Comparison of ENCODE assay signal across 8 cellular contexts in the genomic region with DNA sequence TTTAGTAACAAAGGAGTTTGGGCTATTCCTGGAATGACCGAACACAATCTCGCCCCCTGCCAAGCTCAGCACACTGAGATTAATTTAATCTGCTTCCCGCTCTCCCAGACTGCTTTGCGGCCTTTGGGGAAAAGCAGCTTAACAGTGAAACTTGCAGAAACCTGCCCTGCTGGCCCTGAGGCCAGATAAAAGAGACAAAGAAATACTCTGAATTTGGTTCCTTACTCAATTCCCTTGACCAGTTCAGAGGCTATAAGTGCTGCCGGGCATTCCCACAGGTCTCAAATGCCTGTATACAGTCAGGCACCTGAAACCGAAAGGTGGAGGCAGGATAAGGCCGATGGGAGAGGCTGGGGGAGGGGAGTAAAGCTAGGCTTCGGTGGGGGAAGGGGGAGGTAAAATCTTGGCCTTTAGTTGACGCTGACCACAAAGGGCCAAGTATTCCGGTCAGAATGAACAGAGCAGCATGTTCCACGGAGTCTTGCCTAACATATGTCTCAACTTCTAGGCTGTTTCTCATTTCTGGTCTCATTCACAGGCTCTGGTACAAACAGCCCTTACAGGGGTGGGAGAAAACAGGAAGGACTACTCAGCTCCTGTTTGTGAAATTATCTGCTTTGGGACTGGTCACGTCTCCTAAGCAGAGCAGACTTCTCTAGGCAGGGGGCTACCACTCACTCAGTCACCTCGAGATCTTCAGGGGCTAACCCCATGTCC. TPM values are rescaled to one million over a fixed set of nuclear protein-coding genes. Genes with fewer than 3 reads are reported as not detected.
DNase-seq lines count a peak whose midpoint lies in the region; ATAC-seq and TF ChIP-seq lines count a peak whose summit lies in the region.

No MANE protein-coding gene starts in this region.

- CTCF ChIA-PET in MCF 10A (lab: Yijun Ruan, JAX), result interaction anchor here (0.6 to 3.3 kb wide), 15 partner anchors 9 to 315 kb away, joined by 3 to 16 read pairs (median 4); no protein-coding TSS in a partner anchor

- H3K36me3 Mint-ChIP-seq in MCF 10A (ENCODE audit: insufficient read depth, unreplicated experiment), result peaks cover 74% of the 10 kb centered on the region
- H3K36me3 Mint-ChIP-seq in stimulated activated naive B cell treated with anti-CD40 and anti-IgM and Interleukin-4, amounts not matched to agents 10 μg/mL and 1 μg/mL and 100 μg/mL, for 72 hours, result peaks cover 6 to 17% of the 10 kb centered on the region in 2 donors

- peak overlapping the region; percentile 85 for H3K27ac Mint-ChIP-seq in MCF 10A (ENCODE audit: low read depth, unreplicated experiment)
- H3K27ac Mint-ChIP-seq in stimulated activated naive B cell treated with anti-CD40 and anti-IgM and Interleukin-4, amounts not matched to agents 10 μg/mL and 1 μg/mL and 100 μg/mL, for 72 hours, result no peak overlapping the region

- BruUV-seq in MCF 10A (replicated peaks; lab: Mats Ljungman, UMichigan), result no TSS peak

- H3K4me1 Mint-ChIP-seq in MCF 10A (ENCODE audit: insufficient read depth, unreplicated experiment), result peaks cover 75% of the 10 kb centered on the region
- H3K4me1 Mint-ChIP-seq in stimulated activated naive B cell treated with anti-CD40 and anti-IgM and Interleukin-4, amounts not matched to agents 10 μg/mL and 1 μg/mL and 100 μg/mL, for 72 hours, result peaks cover 30 to 41% of the 10 kb centered on the region in 2 donors

- POLR2A ChIA-PET in MCF 10A (lab: Yijun Ruan, JAX), result interaction anchor here (0.6 to 6.7 kb wide), 12 partner anchors 9 to 119 kb away, joined by 3 to 133 read pairs (median 5); partner anchors contain the start of gene A3GALT2

- H3K4me3 Mint-ChIP-seq in MCF 10A (ENCODE audit: unreplicated experiment), result peak overlapping the region; percentile 72
- no peak overlapping the region for H3K4me3 Mint-ChIP-seq in stimulated activated naive B cell treated with anti-CD40 and anti-IgM and Interleukin-4, amounts not matched to agents 10 μg/mL and 1 μg/mL and 100 μg/mL, for 72 hours

- H3K27me3 Mint-ChIP-seq in MCF 10A (ENCODE audit: insufficient read depth, unreplicated experiment), result no peaks in the 10 kb centered on the region
- no peaks in the 10 kb centered on the region for H3K27me3 Mint-ChIP-seq in stimulated activated naive B cell treated with anti-CD40 and anti-IgM and Interleukin-4, amounts not matched to agents 10 μg/mL and 1 μg/mL and 100 μg/mL, for 72 hours

- DNase-seq in Kasumi-1 (lab: John Stamatoyannopoulos, UW) (peak; percentile 59 to 60), MCF 10A (ENCODE audit: unreplicated experiment) (peak; percentile 96), islet precursor cell (peak; percentile 88), stromal cell of bone marrow (ENCODE audit: low read depth) (peak; percentile 80), SHP77 (lab: John Stamatoyannopoulos, UW) (no peak)
- DNase-seq in stimulated activated naive B cell treated with anti-CD40 and anti-IgM and Interleukin-4, amounts not matched to agents 10 μg/mL and 1 μg/mL and 100 μg/mL, for 72 hours, result no peak
- no peak for DNase-seq in central memory CD4-positive, alpha-beta T cell

- no peak for ATAC-seq in stimulated activated naive B cell treated with anti-CD40 and anti-IgM and Interleukin-4, amounts not matched to agents 10 μg/mL and 1 μg/mL and 100 μg/mL, for 72 hours (replicated peaks)
- ATAC-seq in GM18870 (IDR thresholded peaks at IDR 0.05; ENCODE audit: unreplicated experiment), result no peak

- TF ChIP-seq CTCF in MCF 10A (IDR thresholded peaks at IDR 0.05; ENCODE audit: unreplicated experiment), result no peak

- H3K9me3 Mint-ChIP-seq in MCF 10A (ENCODE audit: unreplicated experiment), result no peaks in the 10 kb centered on the region
- no peaks in the 10 kb centered on the region for H3K9me3 Mint-ChIP-seq in stimulated activated naive B cell treated with anti-CD40 and anti-IgM and Interleukin-4, amounts not matched to agents 10 μg/mL and 1 μg/mL and 100 μg/mL, for 72 hours

- intact Hi-C loops in MCF 10A (cut with micrococcal nuclease), result no loop called here

RNA-seq across cellular contexts. Expression of gene A3GALT2, which starts 17.8 kb away (rescaled TPM):
- total RNA-seq in MCF 10A (2022), result 0.32 TPM in 1 of 2 replicates, not detected in the other

Comparison
In these comparisons a context has a peak if more than half of its experiments do, and no peak if none do; other contexts are left out.
1. DNase-seq: peak in Kasumi-1 (2 of 2), MCF 10A (single experiment), islet precursor cell (single experiment) and stromal cell of bone marrow (single experiment); none in SHP77 (0 of 2), stimulated activated naive B cell treated with anti-CD40 and anti-IgM and Interleukin-4, amounts not matched to agents 10 μg/mL and 1 μg/mL and 100 μg/mL, for 72 hours (single experiment) and central memory CD4-positive, alpha-beta T cell (single experiment).